12 cellular contexts compared by ENCODE assay signal in genomic region chr2:196260546-196260945, GRCh38.
DNase-seq lines count a peak whose midpoint lies in the region; ATAC-seq, FAIRE-seq and TF ChIP-seq lines count a peak whose summit lies in the region.
"Had no signal": no experiment of that assay in that cellular context is flagged by ENCODE, and none has a peak within 500 bp of the region (broad histone marks: within the 10 kb centered on the region; RNA-seq: fewer than 3 reads in every experiment).

No MANE protein-coding gene starts in this region.

- H3K27me3 Mint-ChIP-seq in activated naive CD8-positive, alpha-beta T cell = no peaks in the 10 kb centered on the region

- H3K4me1 ChIP-seq in A549 = peaks cover 28% of the 10 kb centered on the region
- H3K4me1 ChIP-seq in HUES48 (ENCODE audit: control insufficient read depth, insufficient read depth, low read length) = no peaks in the 10 kb centered on the region
- no peaks in the 10 kb centered on the region for H3K4me1 ChIP-seq in mucosa of descending colon (ENCODE audit: low read depth)

- TF ChIP-seq EP300 in A549 (IDR thresholded peaks at IDR 0.05) = no peak

- H3K27me3 ChIP-seq in HUES48 (ENCODE audit: control insufficient read depth, insufficient read depth, low read length) = no peaks in the 10 kb centered on the region
- H3K27me3 ChIP-seq: neutrophil had no signal

- H3K4me3 Mint-ChIP-seq in activated naive CD8-positive, alpha-beta T cell = peak overlapping the region; percentile 84

- 66% methylated on average over 5 of the region's 5 CpGs for WGBS in A549 (ENCODE audit: missing lambda C conversion rate)

- TF ChIP-seq CTCF in A549 (IDR thresholded peaks at IDR 0.05) (no peak), mucosa of descending colon (IDR thresholded peaks at IDR 0.05) (no peak)

- H3K27ac ChIP-seq in A549 = peak overlapping the region; percentile 73 to 78
- peak overlapping the region; percentile 11 for H3K27ac ChIP-seq in HUES48 (ENCODE audit: low read depth, low read length)
- H3K27ac ChIP-seq: neutrophil had no signal

- CTCF ChIA-PET in A549 (lab: Yijun Ruan, JAX) = interaction anchor here (1.1 to 2.6 kb wide), 9 partner anchors 10 to 182 kb away, joined by 3 to 11 read pairs (median 6); partner anchors contain the start of gene STK17B

- ATAC-seq in A549 (peak in 1 of 2 experiments; percentile 14; a peak in 1 of 6 replicates), mucosa of descending colon (peak; percentile 23), GM19023 (IDR thresholded peaks at IDR 0.05; ENCODE audit: unreplicated experiment) (no peak), GM21619 (IDR thresholded peaks at IDR 0.05; ENCODE audit: unreplicated experiment) (no peak), HG02588 (IDR thresholded peaks at IDR 0.05; ENCODE audit: unreplicated experiment) (no peak)

- H3K9me3 ChIP-seq in A549 (no peaks in the 10 kb centered on the region), HUES48 (ENCODE audit: control insufficient read depth, insufficient read depth, low read length) (no peaks in the 10 kb centered on the region), mucosa of descending colon (no peaks in the 10 kb centered on the region)
- H3K9me3 ChIP-seq: neutrophil had no signal

- peak overlapping the region; percentile 99 for H3K27ac Mint-ChIP-seq in activated naive CD8-positive, alpha-beta T cell

- H3K4me1 Mint-ChIP-seq in activated naive CD8-positive, alpha-beta T cell (ENCODE audit: low read depth) = peaks cover 84% of the 10 kb centered on the region

- H3K36me3 ChIP-seq in HUES48 (ENCODE audit: control insufficient read depth, insufficient read depth, low read length) = no peaks in the 10 kb centered on the region
- H3K36me3 ChIP-seq in mucosa of descending colon (ENCODE audit: low read depth) = no peaks in the 10 kb centered on the region
- H3K36me3 ChIP-seq: neutrophil had no signal

- POLR2A ChIA-PET in A549 (lab: Yijun Ruan, JAX) = interaction anchor here (1.8 kb wide), 2 partner anchors 15 to 89 kb away, joined by 11 to 14 read pairs; partner anchors contain the start of gene STK17B

- H3K36me3 Mint-ChIP-seq in activated naive CD8-positive, alpha-beta T cell = peaks cover 7% of the 10 kb centered on the region

- H3K4me3 ChIP-seq in A549 (no peak overlapping the region), HUES48 (ENCODE audit: low read depth, low read length) (no peak overlapping the region), mucosa of descending colon (no peak overlapping the region)

- peak overlapping the region; percentile 66 for H3K4me2 ChIP-seq in A549

- no peak for TF ChIP-seq POLR2A in A549 (IDR thresholded peaks at IDR 0.05; ENCODE audit: low read length)

- FAIRE-seq in A549 (lab: Jason Lieb, UNC) = no peak
- FAIRE-seq: H1 had no signal

- intact Hi-C loops in mucosa of descending colon (cut with DNase I, micrococcal nuclease) = no loop called here

- peaks cover 10% of the 10 kb centered on the region for H3K9me3 Mint-ChIP-seq in activated naive CD8-positive, alpha-beta T cell (ENCODE audit: low read depth)

- H3K9ac ChIP-seq in HUES48 (ENCODE audit: low read depth, low read length) = no peak overlapping the region

- no peak for TF ChIP-seq RAD21 in A549 (conservative IDR thresholded peaks at IDR 0.05 in 1 of 2, IDR thresholded peaks at IDR 0.05 in 1 of 2)

- DNase-seq in A549 (ENCODE audit: low read depth in 1 of 2, low spot score in 1 of 2) (no peak), mucosa of descending colon (no peak)
- DNase-seq in activated effector memory CD4-positive, alpha-beta T cell treated with anti-CD3 and anti-CD28 coated beads, Interleukin-2, amount 50 U/mL, for 16 hours = no peak
- DNase-seq: activated CD8-positive, alpha-beta memory T cell treated with anti-CD3 and anti-CD28 coated beads for 24 hours; C1 segment of cervical spinal cord had no signal

TF ChIP-seq in A549, 52 proteins besides CTCF, POLR2A, EP300 and RAD21:
- TF ChIP-seq ATOH8 (CRISPR knock-in tag; IDR thresholded peaks at IDR 0.05; ENCODE audit: low read depth) (no peak), ZSCAN20 (CRISPR knock-in tag; IDR thresholded peaks at IDR 0.05) (no peak), HOXA7 (CRISPR knock-in tag; IDR thresholded peaks at IDR 0.05) (no peak), ZNF302 (CRISPR knock-in tag; IDR thresholded peaks at IDR 0.05) (no peak), BHLHE40 (IDR thresholded peaks at IDR 0.05; ENCODE audit: low read depth, low read length) (no peak)
TF ChIP-seq in A549: peak in this region for 0.
